In genomic region chr7:107971613-107972012, GRCh38 we compare ENCODE assay signal across 12 cellular contexts. TPM values are rescaled to one million over a fixed set of nuclear protein-coding genes. Genes with fewer than 3 reads are reported as not detected.
DNase-seq lines count a peak whose midpoint lies in the region; ATAC-seq and TF ChIP-seq lines count a peak whose summit lies in the region.
"Had no signal": no experiment of that assay in that cellular context is flagged by ENCODE, and none has a peak within 500 bp of the region (broad histone marks: within the 10 kb centered on the region; RNA-seq: fewer than 3 reads in every experiment).

No MANE protein-coding gene starts in this region.

- H3K27me3 Mint-ChIP-seq in osteocyte (ENCODE audit: unreplicated experiment): no peaks in the 10 kb centered on the region

- H3K36me3 Mint-ChIP-seq in osteocyte (ENCODE audit: unreplicated experiment): peaks cover 59% of the 10 kb centered on the region
- no peaks in the 10 kb centered on the region for H3K36me3 Mint-ChIP-seq in activated naive CD4-positive, alpha-beta T cell treated with anti-CD3 and anti-CD28 coated beads, Interleukin-2, amount 50 U/mL, for 72 hours

- peak overlapping the region; percentile 75 for H3K27ac Mint-ChIP-seq in osteocyte (ENCODE audit: unreplicated experiment)
- H3K27ac Mint-ChIP-seq in activated naive CD4-positive, alpha-beta T cell treated with anti-CD3 and anti-CD28 coated beads, Interleukin-2, amount 50 U/mL, for 72 hours: no peak overlapping the region
- H3K27ac Mint-ChIP-seq: activated naive CD4-positive, alpha-beta T cell treated with anti-CD3 and anti-CD28 coated beads for 36 hours had no signal

- H3K27me3 ChIP-seq in foreskin keratinocyte (no peaks in the 10 kb centered on the region), aorta (ENCODE audit: control insufficient read depth in 1 of 2, insufficient read depth in 2 of 2, low read length in 1 of 2) (no peaks in the 10 kb centered on the region)

- H3K9me3 ChIP-seq in aorta (ENCODE audit: control insufficient read depth, low read length): peaks cover 1% of the 10 kb centered on the region

- peaks cover 30% of the 10 kb centered on the region for H3K4me1 Mint-ChIP-seq in osteocyte (ENCODE audit: unreplicated experiment)

- TF ChIP-seq CTCF in foreskin keratinocyte (conservative IDR thresholded peaks at IDR 0.05): peak; percentile 1
- no peak for TF ChIP-seq CTCF in osteocyte (IDR thresholded peaks at IDR 0.05)

- DNase-seq in Right ventricle myocardium inferior (ENCODE audit: missing footprints): no peak
- DNase-seq in cardiac septum (ENCODE audit: low spot score): no peak
- DNase-seq in foreskin keratinocyte: peak; percentile 51 to 83
- no peak for DNase-seq in osteocyte (ENCODE audit: extremely low spot score, unreplicated experiment)
- DNase-seq in aorta: no peak
- no peak for DNase-seq in GM19238 (ENCODE audit: insufficient read length, low spot score)
- no peak for DNase-seq in activated gamma-delta T cell treated with Interleukin-2 at 50 U/mL for 16 hours
- no peak for DNase-seq in activated naive CD4-positive, alpha-beta T cell treated with anti-CD3 and anti-CD28 coated beads, Interleukin-2, amount 50 U/mL, for 72 hours (ENCODE audit: low spot score in 2 of 2)
- DNase-seq: activated CD4-positive, CD25-positive, alpha-beta regulatory T cell; activated naive CD4-positive, alpha-beta T cell treated with anti-CD3 and anti-CD28 coated beads for 36 hours; effector memory CD4-positive, alpha-beta T cell; kidney had no signal

- H3K36me3 ChIP-seq in aorta (ENCODE audit: control insufficient read depth in 1 of 2, insufficient read depth in 2 of 2, low read length in 1 of 2): peaks cover 2 to 3% of the 10 kb centered on the region in 2 donors

- ATAC-seq in Right ventricle myocardium inferior: peak; percentile 64
- ATAC-seq in foreskin keratinocyte: peak; percentile 42
- peak; percentile 55 for ATAC-seq in aorta (ENCODE audit: low FRiP score)
- no peak for ATAC-seq in activated naive CD4-positive, alpha-beta T cell treated with anti-CD3 and anti-CD28 coated beads, Interleukin-2, amount 50 U/mL, for 72 hours

- H3K4me1 ChIP-seq in foreskin keratinocyte (peaks cover 41% of the 10 kb centered on the region), aorta (ENCODE audit: control insufficient read depth in 1 of 2, insufficient read depth in 2 of 2, low read length in 2 of 2) (peaks cover 0 to 6% of the 10 kb centered on the region in 2 donors)

- H3K9me3 Mint-ChIP-seq in osteocyte (ENCODE audit: unreplicated experiment): no peaks in the 10 kb centered on the region
- H3K9me3 Mint-ChIP-seq in activated naive CD4-positive, alpha-beta T cell treated with anti-CD3 and anti-CD28 coated beads, Interleukin-2, amount 50 U/mL, for 72 hours: no peaks in the 10 kb centered on the region
- H3K9me3 Mint-ChIP-seq: activated naive CD4-positive, alpha-beta T cell treated with anti-CD3 and anti-CD28 coated beads for 36 hours had no signal

- intact Hi-C loops in Right ventricle myocardium inferior (cut with DNase I) (no loop called here), cardiac septum (cut with DNase I) (no loop called here), aorta (cut with DNase I) (no loop called here)

- WGBS in aorta, 2 donors: 34 to 42% methylated on average over 1 of the region's 1 CpG

- H3K4me3 Mint-ChIP-seq in osteocyte (ENCODE audit: unreplicated experiment): no peak overlapping the region
- H3K4me3 Mint-ChIP-seq: activated naive CD4-positive, alpha-beta T cell treated with anti-CD3 and anti-CD28 coated beads for 36 hours had no signal

- H3K4me3 ChIP-seq in aorta (ENCODE audit: low read length in 2 of 2): no peak overlapping the region

- H3K27ac ChIP-seq in foreskin keratinocyte: peak overlapping the region; percentile 39
- peak overlapping the region; percentile 55 to 93 for H3K27ac ChIP-seq in aorta (ENCODE audit: low read depth in 1 of 2, low read length in 2 of 2)

RNA-seq across cellular contexts. Expression of gene LAMB1, which starts 31.3 kb away (rescaled TPM):
- total RNA-seq in Right ventricle myocardium inferior (83.2 TPM), cardiac septum (55.1 TPM), foreskin keratinocyte (179 and 219 TPM in 2 replicates), osteocyte (952 and 1,014 TPM in 2 replicates), aorta (100 to 1,000 TPM; 120 to 196 TPM)
- polyA plus RNA-seq in foreskin keratinocyte (120 and 135 TPM in 2 replicates), aorta (100 to 1,000 TPM in 1 of 2 donors, 10 to 100 TPM in 1; 32.3 to 237 TPM)
- under 1 TPM in 1 of 2 donors, not detected in 1; 0.27 TPM for total RNA-seq in activated naive CD4-positive, alpha-beta T cell treated with anti-CD3 and anti-CD28 coated beads, Interleukin-2, amount 50 U/mL, for 72 hours

Comparison
In these comparisons a context has a peak if more than half of its experiments do, and no peak if none do; other contexts are left out.
1. ATAC-seq: peak in Right ventricle myocardium inferior (single experiment), foreskin keratinocyte (single experiment) and aorta (single experiment); none in activated naive CD4-positive, alpha-beta T cell treated with anti-CD3 and anti-CD28 coated beads, Interleukin-2, amount 50 U/mL, for 72 hours (0 of 2).
2. DNase-seq: peak in foreskin keratinocyte (2 of 2); none in Right ventricle myocardium inferior (single experiment), cardiac septum (single experiment), osteocyte (single experiment), aorta (0 of 2), GM19238 (single experiment), activated gamma-delta T cell treated with Interleukin-2 at 50 U/mL for 16 hours (single experiment) and activated naive CD4-positive, alpha-beta T cell treated with anti-CD3 and anti-CD28 coated beads, Interleukin-2, amount 50 U/mL, for 72 hours (0 of 2).
3. RNA of gene LAMB1, which starts 31.3 kb away (total RNA-seq): 952 to 1,014 TPM in osteocyte, 120 to 196 TPM in aorta, 179 to 219 TPM in foreskin keratinocyte, 83.2 TPM in Right ventricle myocardium inferior (single experiment) and 55.1 TPM in cardiac septum (single experiment); 0.27 TPM in activated naive CD4-positive, alpha-beta T cell treated with anti-CD3 and anti-CD28 coated beads, Interleukin-2, amount 50 U/mL, for 72 hours; every median in the first group is over 10 times any median in the second.